In the genomic region with DNA sequence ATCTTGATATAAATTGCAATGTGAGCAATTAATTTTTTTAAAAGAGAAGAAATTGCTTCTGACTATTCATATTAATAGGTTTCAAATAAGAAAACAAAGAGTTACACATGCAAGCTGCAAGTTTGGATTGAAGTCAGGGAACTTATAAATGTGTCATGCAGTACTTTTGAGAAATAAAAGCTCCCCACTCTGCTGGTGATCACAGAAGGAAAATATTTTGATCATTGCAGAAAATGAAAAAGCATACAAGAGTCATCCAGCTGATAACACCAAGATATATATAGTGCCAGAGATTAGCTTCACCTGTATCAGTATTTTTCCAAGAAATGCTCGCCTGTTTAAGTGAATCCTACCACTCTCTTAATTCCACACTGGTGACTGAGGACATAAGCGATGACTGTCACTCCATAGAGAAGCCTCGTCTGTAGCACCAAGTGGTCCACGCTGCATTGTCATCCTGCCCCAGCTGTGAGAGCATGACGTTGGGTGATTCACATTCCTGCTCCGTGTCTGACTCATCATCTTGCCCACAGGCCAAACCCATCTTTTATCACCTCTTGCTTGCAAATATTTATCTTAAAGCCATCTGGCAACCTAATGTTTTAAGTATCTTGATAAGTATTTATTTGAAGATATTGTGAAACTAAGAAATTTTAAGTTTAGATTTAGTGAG, we compare ENCODE assay signal across 9 cellular contexts.
DNase-seq lines count a peak whose midpoint lies in the region; ATAC-seq and TF ChIP-seq lines count a peak whose summit lies in the region.
"Had no signal": no experiment of that assay in that cellular context is flagged by ENCODE, and none has a peak within 500 bp of the region (broad histone marks: within the 10 kb centered on the region; RNA-seq: fewer than 3 reads in every experiment).

No MANE protein-coding gene starts in this region.

- DNase-seq in right atrium auricular region (ENCODE audit: low spot score), result peak; percentile 60
- DNase-seq in Right ventricle myocardium inferior (ENCODE audit: missing footprints), result no peak
- DNase-seq in RPMI7951 (ENCODE audit: low read depth), result peak; percentile 77
- peak; percentile 35 for DNase-seq in fibroblast of the conjunctiva (ENCODE audit: low read depth)
- no peak for DNase-seq in T-helper 1 cell
- DNase-seq in tibial nerve (ENCODE audit: low spot score in 2 of 2), result no peak
- no peak for DNase-seq in iPS-NIHi11 (ENCODE audit: low spot score)
- DNase-seq: CD4-positive, alpha-beta memory T cell had no signal

- H3K9me3 ChIP-seq in right atrium auricular region, result no peaks in the 10 kb centered on the region
- H3K9me3 ChIP-seq in tibial nerve, result no peaks in the 10 kb centered on the region

- H3K27ac ChIP-seq in right atrium auricular region (no peak overlapping the region), tibial nerve (no peak overlapping the region)

- H3K27me3 ChIP-seq in right atrium auricular region (no peaks in the 10 kb centered on the region), tibial nerve (no peaks in the 10 kb centered on the region)

- H3K36me3 ChIP-seq in right atrium auricular region (no peaks in the 10 kb centered on the region), tibial nerve (no peaks in the 10 kb centered on the region)

- peaks cover 0 to 6% of the 10 kb centered on the region in 2 donors for H3K4me1 ChIP-seq in right atrium auricular region
- peaks cover 0 to 11% (median 2%) of the 10 kb centered on the region in 4 donors for H3K4me1 ChIP-seq in tibial nerve

- TF ChIP-seq POLR2A in tibial nerve (IDR thresholded peaks at IDR 0.05), result no peak

- ATAC-seq in Right ventricle myocardium inferior (no peak), HG03354 (IDR thresholded peaks at IDR 0.05; ENCODE audit: poor library complexity, severe bottlenecking, unreplicated experiment) (no peak)

- no peak for TF ChIP-seq EP300 in tibial nerve (IDR thresholded peaks at IDR 0.05)

- 40 to 45% methylated on average over 6 of the region's 6 CpGs for WGBS in tibial nerve, 2 donors

- H3K4me3 ChIP-seq in right atrium auricular region (no peak overlapping the region), tibial nerve (no peak overlapping the region)

- intact Hi-C loops in Right ventricle myocardium inferior (cut with DNase I), result no loop called here

- TF ChIP-seq CTCF in right atrium auricular region (IDR thresholded peaks at IDR 0.05), result no peak
- TF ChIP-seq CTCF in tibial nerve (IDR thresholded peaks at IDR 0.05), result no peak

Comparison
In these comparisons a context has a peak if more than half of its experiments do, and no peak if none do; other contexts are left out.
1. DNase-seq: peak in right atrium auricular region (single experiment), RPMI7951 (single experiment) and fibroblast of the conjunctiva (single experiment); none in Right ventricle myocardium inferior (single experiment), T-helper 1 cell (0 of 5), tibial nerve (0 of 2) and iPS-NIHi11 (single experiment).